ENCODE assay signal across 8 cellular contexts in the genomic region with DNA sequence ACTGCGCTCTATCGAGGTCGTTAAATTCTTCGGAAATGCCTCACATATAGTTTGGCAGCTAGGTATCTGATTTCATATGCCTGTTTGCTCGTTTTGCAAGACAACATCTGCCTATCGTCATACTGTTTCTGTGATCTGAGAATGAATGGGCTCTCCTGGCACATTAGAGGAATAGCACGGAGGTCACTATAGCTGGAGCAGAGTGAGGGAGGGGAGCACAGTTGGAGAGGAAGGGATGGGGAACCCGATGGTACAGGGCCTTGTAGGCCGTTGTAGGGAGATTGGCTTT. TPM values are rescaled to one million over a fixed set of nuclear protein-coding genes. Genes with fewer than 3 reads are reported as not detected.
DNase-seq lines count a peak whose midpoint lies in the region; ATAC-seq and TF ChIP-seq lines count a peak whose summit lies in the region.
"Had no signal": no experiment of that assay in that cellular context is flagged by ENCODE, and none has a peak within 500 bp of the region (broad histone marks: within the 10 kb centered on the region; RNA-seq: fewer than 3 reads in every experiment).

No MANE protein-coding gene starts in this region.

- H3K9me3 Mint-ChIP-seq in HFFc6 (no peaks in the 10 kb centered on the region), activated B cell treated with CpG ODN at 0.5 μM for 24 hours (no peaks in the 10 kb centered on the region)

- no peaks in the 10 kb centered on the region for H3K36me3 ChIP-seq in smooth muscle cell (ENCODE audit: low read depth)

- peak overlapping the region; percentile 97 for H3K4me3 Mint-ChIP-seq in HFFc6
- peak overlapping the region; percentile 86 for H3K4me3 Mint-ChIP-seq in activated B cell treated with CpG ODN at 0.5 μM for 24 hours

- H3F3A ChIP-seq in smooth muscle cell (ENCODE audit: low read depth), result no peaks in the 10 kb centered on the region

- H3K4me1 ChIP-seq in smooth muscle cell (ENCODE audit: low read depth), result no peaks in the 10 kb centered on the region

- peak overlapping the region; percentile 91 for H3K27ac ChIP-seq in smooth muscle cell (ENCODE audit: low read depth)

- peak overlapping the region; percentile 71 for H3K4me3 ChIP-seq in smooth muscle cell

- CTCF ChIA-PET in activated B cell treated with CpG ODN at 0.5 μM for 24 hours (lab: Charles Lee), result no interaction called here

- H3K4me1 Mint-ChIP-seq in HFFc6 (ENCODE audit: low read depth) (peaks cover 37% of the 10 kb centered on the region), activated B cell treated with CpG ODN at 0.5 μM for 24 hours (peaks cover 40% of the 10 kb centered on the region)

- H3K9me3 ChIP-seq in smooth muscle cell (replicated peaks; ENCODE audit: low read depth), result no peaks in the 10 kb centered on the region

- H3K27me3 Mint-ChIP-seq in HFFc6 (ENCODE audit: insufficient read depth) (no peaks in the 10 kb centered on the region; the same call in 1 of the 2 replicates), activated B cell treated with CpG ODN at 0.5 μM for 24 hours (no peaks in the 10 kb centered on the region)

- peak; percentile 33 for DNase-seq in HFFc6
- DNase-seq in activated B cell treated with CpG ODN at 0.5 μM for 24 hours, result no peak
- peak; percentile 24 for DNase-seq in hepatic stellate cell (ENCODE audit: low spot score)
- DNase-seq in smooth muscle cell (lab: John Stamatoyannopoulos, UW; ENCODE audit: unreplicated experiment), result no peak
- no peak for DNase-seq in NCI-H774 (lab: John Stamatoyannopoulos, UW)
- no peak for DNase-seq in ecto neural progenitor cell (ENCODE audit: low spot score)

- H3K27ac Mint-ChIP-seq in HFFc6, result peak overlapping the region; percentile 98
- H3K27ac Mint-ChIP-seq in activated B cell treated with CpG ODN at 0.5 μM for 24 hours, result peak overlapping the region; percentile 95

- no peak overlapping the region for H2AFZ ChIP-seq in smooth muscle cell (ENCODE audit: low read depth)

- TF ChIP-seq CTCF in HFFc6 (IDR thresholded peaks at IDR 0.05), result no peak
- no peak for TF ChIP-seq CTCF in activated B cell treated with CpG ODN at 0.5 μM for 24 hours (IDR thresholded peaks at IDR 0.05)
- TF ChIP-seq CTCF in smooth muscle cell (IDR thresholded peaks at IDR 0.05; ENCODE audit: borderline replicate concordance, insufficient read depth, poor library complexity, severe bottlenecking), result no peak

- 40% methylated on average over 9 of the region's 9 CpGs for WGBS in smooth muscle cell (ENCODE audit: low lambda C conversion rate)

- no peak for ATAC-seq in activated B cell treated with CpG ODN at 0.5 μM for 24 hours (ENCODE audit: low read depth)
- ATAC-seq in HG02798 (IDR thresholded peaks at IDR 0.05; ENCODE audit: poor library complexity, unreplicated experiment), result no peak

- H4K20me1 ChIP-seq in smooth muscle cell (ENCODE audit: low read depth), result no peaks in the 10 kb centered on the region

- H3K36me3 Mint-ChIP-seq in HFFc6 (ENCODE audit: low read depth) (peaks cover 29% of the 10 kb centered on the region), activated B cell treated with CpG ODN at 0.5 μM for 24 hours (ENCODE audit: low read depth) (peaks cover 28% of the 10 kb centered on the region)

- intact Hi-C loops in activated B cell treated with CpG ODN at 0.5 μM for 24 hours (cut with micrococcal nuclease), result no loop called here

- H3K79me2 ChIP-seq in smooth muscle cell (ENCODE audit: low read depth), result peaks cover 33% of the 10 kb centered on the region

- H3K4me2 ChIP-seq in smooth muscle cell, result peak overlapping the region; percentile 80

- H3K27me3 ChIP-seq in smooth muscle cell (ENCODE audit: low read depth), result no peaks in the 10 kb centered on the region

- peak overlapping the region; percentile 93 for H3K9ac ChIP-seq in smooth muscle cell (ENCODE audit: low read depth)

- POLR2A ChIA-PET in activated B cell treated with CpG ODN at 0.5 μM for 24 hours (lab: Charles Lee), result interaction anchor here (0.7 to 2.0 kb wide), 13 partner anchors 57 to 624 kb away, joined by 3 to 13 read pairs (median 4); a partner anchor contains a TSS

RNA-seq across cellular contexts. Expression of a gene that starts 0.6 kb away (rescaled TPM):
- 10 to 100 TPM; 32.5 to 38.9 (median 37.5) TPM for total RNA-seq in HFFc6 (2021; fragmentation: NEBNext Ultra II Directional; extraction: Animal tissue kit (Norgen Biotek cat#: 25700))
- 52.9 and 61.1 TPM in 2 replicates for total RNA-seq in activated B cell treated with CpG ODN at 0.5 μM for 24 hours
- 8.3 and 12.5 TPM in 2 replicates for total RNA-seq in smooth muscle cell
- 25.4 and 32.0 TPM in 2 replicates for polyA plus RNA-seq in smooth muscle cell

RNA-seq across cellular contexts. Expression of a gene that starts 1.3 kb away (rescaled TPM):
- 100 to 1,000 TPM; 119 to 226 (median 192) TPM for total RNA-seq in HFFc6 (2021; fragmentation: NEBNext Ultra II Directional; extraction: Animal tissue kit (Norgen Biotek cat#: 25700))
- total RNA-seq in activated B cell treated with CpG ODN at 0.5 μM for 24 hours (77.1 and 84.6 TPM in 2 replicates), smooth muscle cell (32.9 and 37.9 TPM in 2 replicates)
- polyA plus RNA-seq in smooth muscle cell, result 12.9 and 13.5 TPM in 2 replicates

RNA-seq across cellular contexts. Expression of a gene that starts 31.9 kb away (rescaled TPM):
- total RNA-seq in HFFc6 (2021; fragmentation: NEBNext Ultra II Directional; extraction: Animal tissue kit (Norgen Biotek cat#: 25700)), result 10 to 100 TPM; 56.9 to 67.8 (median 59.4) TPM
- total RNA-seq in activated B cell treated with CpG ODN at 0.5 μM for 24 hours (30.0 and 36.1 TPM in 2 replicates), smooth muscle cell (13.6 and 16.0 TPM in 2 replicates)
- 49.1 and 53.7 TPM in 2 replicates for polyA plus RNA-seq in smooth muscle cell

RNA-seq across cellular contexts. Expression of a gene that starts 37.0 kb away (rescaled TPM):
- total RNA-seq in HFFc6 (2021; fragmentation: NEBNext Ultra II Directional; extraction: Animal tissue kit (Norgen Biotek cat#: 25700)), result not detected
- total RNA-seq in activated B cell treated with CpG ODN at 0.5 μM for 24 hours (not detected in 2 replicates), smooth muscle cell (not detected in 2 replicates)
- polyA plus RNA-seq in smooth muscle cell, result not detected in 2 replicates
- total RNA-seq: RPMI7951 had no signal

RNA-seq across cellular contexts. Expression of a gene that starts 57.5 kb away (rescaled TPM):
- 10 to 100 TPM; 34.6 to 46.5 (median 37.7) TPM for total RNA-seq in HFFc6 (2021; fragmentation: NEBNext Ultra II Directional; extraction: Animal tissue kit (Norgen Biotek cat#: 25700))
- total RNA-seq in activated B cell treated with CpG ODN at 0.5 μM for 24 hours, result 13.4 and 17.1 TPM in 2 replicates
- 26.8 and 34.7 TPM in 2 replicates for total RNA-seq in smooth muscle cell
- polyA plus RNA-seq in smooth muscle cell, result 52.1 and 63.1 TPM in 2 replicates

Comparison
In these comparisons a context has a peak if more than half of its experiments do, and no peak if none do; other contexts are left out.
1. DNase-seq: peak in HFFc6 (single experiment) and hepatic stellate cell (single experiment); none in activated B cell treated with CpG ODN at 0.5 μM for 24 hours (single experiment), smooth muscle cell (single experiment), NCI-H774 (single experiment) and ecto neural progenitor cell (single experiment).